Comparison of ENCODE assay signal across 9 cellular contexts in genomic region chr11:59810911-59811259, GRCh38. TPM values are rescaled to one million over a fixed set of nuclear protein-coding genes. Genes with fewer than 3 reads are reported as not detected.
A peak's percentile ranks its signal among the peaks of the same experiment; 100 is the strongest.
DNase-seq lines count a peak whose midpoint lies in the region; ATAC-seq and TF ChIP-seq lines count a peak whose summit lies in the region.
"Had no signal": no experiment of that assay in that cellular context is flagged by ENCODE, and none has a peak within 500 bp of the region (broad histone marks: within the 10 kb centered on the region; RNA-seq: fewer than 3 reads in every experiment).

No MANE protein-coding gene starts in this region.

- TF ChIP-seq CTCF in GM23338 (conservative IDR thresholded peaks at IDR 0.05; ENCODE audit: low read depth in 2 of 2) (no peak), VCaP (conservative IDR thresholded peaks at IDR 0.05) (no peak), hepatocyte (IDR thresholded peaks at IDR 0.05; ENCODE audit: poor library complexity) (no peak), GM13976 (IDR thresholded peaks at IDR 0.05; ENCODE audit: borderline replicate concordance, control extremely low read depth, extremely low read depth, insufficient read depth, missing control alignments) (no peak)

- H3K9me2 ChIP-seq in GM23338 (ENCODE audit: insufficient read depth) (no peaks in the 10 kb centered on the region), hepatocyte (replicated peaks; ENCODE audit: insufficient read depth) (no peaks in the 10 kb centered on the region)

- peak overlapping the region; percentile 96 for H3K4me3 ChIP-seq in GM23338
- H3K4me3 ChIP-seq in hepatocyte = peak overlapping the region; percentile 37

- peak overlapping the region; percentile 96 for H3K4me3 Mint-ChIP-seq in GM23338
- H3K4me3 Mint-ChIP-seq in stimulated activated naive B cell treated with anti-CD40 and anti-IgM and Interleukin-4, amounts not matched to agents 10 μg/mL and 1 μg/mL and 100 μg/mL, for 72 hours = peak overlapping the region; percentile 92 to 97

- peak overlapping the region; percentile 28; the same call in 1 of the 2 replicates for H2AFZ ChIP-seq in GM23338
- peak overlapping the region; percentile 97 for H2AFZ ChIP-seq in hepatocyte

- peak overlapping the region; percentile 92 for H3K4me2 ChIP-seq in GM23338
- H3K4me2 ChIP-seq in hepatocyte = peak overlapping the region; percentile 91

- no peaks in the 10 kb centered on the region for H3K9me3 Mint-ChIP-seq in GM23338
- no peaks in the 10 kb centered on the region for H3K9me3 Mint-ChIP-seq in stimulated activated naive B cell treated with anti-CD40 and anti-IgM and Interleukin-4, amounts not matched to agents 10 μg/mL and 1 μg/mL and 100 μg/mL, for 72 hours

- H4K20me1 ChIP-seq in GM23338 (replicated peaks; ENCODE audit: insufficient read depth) (no peaks in the 10 kb centered on the region), hepatocyte (ENCODE audit: insufficient read depth, poor library complexity, severe bottlenecking) (no peaks in the 10 kb centered on the region)

- H3K27me3 ChIP-seq in GM23338 (ENCODE audit: insufficient read depth) = no peaks in the 10 kb centered on the region
- H3K27me3 ChIP-seq in hepatocyte = no peaks in the 10 kb centered on the region

- H3K36me3 Mint-ChIP-seq in GM23338 (ENCODE audit: low read depth) = peaks cover 44% of the 10 kb centered on the region
- H3K36me3 Mint-ChIP-seq in stimulated activated naive B cell treated with anti-CD40 and anti-IgM and Interleukin-4, amounts not matched to agents 10 μg/mL and 1 μg/mL and 100 μg/mL, for 72 hours = peaks cover 8 to 16% of the 10 kb centered on the region in 2 donors

- H3K27ac ChIP-seq in GM23338 (ENCODE audit: low read depth) = peak overlapping the region; percentile 67
- peak overlapping the region; percentile 81 for H3K27ac ChIP-seq in VCaP
- peak overlapping the region; percentile 84 for H3K27ac ChIP-seq in hepatocyte

- H3K36me3 ChIP-seq in GM23338 (ENCODE audit: insufficient read depth) (peaks cover 28% of the 10 kb centered on the region), hepatocyte (replicated peaks; ENCODE audit: insufficient read depth, low read depth) (no peaks in the 10 kb centered on the region)

- ATAC-seq in GM23338 (no peak), GM19035 (IDR thresholded peaks at IDR 0.05; ENCODE audit: unreplicated experiment) (no peak)
- ATAC-seq in stimulated activated naive B cell treated with anti-CD40 and anti-IgM and Interleukin-4, amounts not matched to agents 10 μg/mL and 1 μg/mL and 100 μg/mL, for 72 hours (replicated peaks) = no peak

- H3K79me2 ChIP-seq in GM23338 (replicated peaks; ENCODE audit: insufficient read depth) (peaks cover 16% of the 10 kb centered on the region), hepatocyte (peaks cover 11% of the 10 kb centered on the region)

- DNase-seq in GM23338 (ENCODE audit: low spot score) (no peak), hepatocyte (ENCODE audit: low spot score) (no peak), H4 (ENCODE audit: low spot score) (no peak), GM13976 (ENCODE audit: low spot score) (no peak), HT-29 (ENCODE audit: low spot score) (no peak)
- DNase-seq in stimulated activated naive B cell treated with anti-CD40 and anti-IgM and Interleukin-4, amounts not matched to agents 10 μg/mL and 1 μg/mL and 100 μg/mL, for 72 hours = no peak

- in situ Hi-C loops in GM13976 (cut with MboI; ENCODE audit: low sequenced_read_pairs, unreplicated experiment) = loop anchor here (25.0 kb wide), 2 partner anchors 274 to 651 kb away; partner anchors contain the start of gene MS4A1

- peak overlapping the region; percentile 98 for H3K27ac Mint-ChIP-seq in GM23338
- peak overlapping the region; percentile 95 for H3K27ac Mint-ChIP-seq in stimulated activated naive B cell treated with anti-CD40 and anti-IgM and Interleukin-4, amounts not matched to agents 10 μg/mL and 1 μg/mL and 100 μg/mL, for 72 hours

- no peaks in the 10 kb centered on the region for H3F3A ChIP-seq in GM23338 (replicated peaks; ENCODE audit: low read depth)

- WGBS in hepatocyte (ENCODE audit: low lambda C conversion rate, missing lambda C conversion rate) = 17% methylated on average over 8 of the region's 8 CpGs

- H3K4me1 ChIP-seq in GM23338 (ENCODE audit: insufficient read depth) = peaks cover 35% of the 10 kb centered on the region
- peaks cover 8% of the 10 kb centered on the region for H3K4me1 ChIP-seq in hepatocyte (ENCODE audit: insufficient read depth)

- H3K9me3 ChIP-seq in hepatocyte (ENCODE audit: low read depth) = no peaks in the 10 kb centered on the region

- peaks cover 9% of the 10 kb centered on the region for H3K27me3 Mint-ChIP-seq in GM23338 (ENCODE audit: insufficient read depth, low read depth, poor library complexity)
- H3K27me3 Mint-ChIP-seq in stimulated activated naive B cell treated with anti-CD40 and anti-IgM and Interleukin-4, amounts not matched to agents 10 μg/mL and 1 μg/mL and 100 μg/mL, for 72 hours = no peaks in the 10 kb centered on the region

- H3K4me1 Mint-ChIP-seq in GM23338 = peaks cover 34% of the 10 kb centered on the region
- H3K4me1 Mint-ChIP-seq in stimulated activated naive B cell treated with anti-CD40 and anti-IgM and Interleukin-4, amounts not matched to agents 10 μg/mL and 1 μg/mL and 100 μg/mL, for 72 hours = peaks cover 8 to 17% of the 10 kb centered on the region in 2 donors

TF ChIP-seq in GM23338, 12 proteins besides CTCF, POLR2A, EP300 and RAD21:
- TF ChIP-seq REST (IDR thresholded peaks at IDR 0.05; ENCODE audit: unreplicated experiment) (no peak), EZH2 (IDR thresholded peaks at IDR 0.05; ENCODE audit: low read depth, unreplicated experiment) (no peak)

RNA-seq across cellular contexts. Expression of gene MRPL16, which starts 0.3 kb away (rescaled TPM):
- 74.8 and 77.4 TPM in 2 replicates for total RNA-seq in GM23338 (2014; rRNA removed; shearing (Covaris generic))
- 149 and 176 TPM in 2 replicates for polyA plus RNA-seq in GM23338 (2016; fragmentation: Nextera tagmentation; extraction: Ambion mirVana)
- total RNA-seq in hepatocyte = 37.3 and 51.3 TPM in 2 replicates
- polyA plus RNA-seq in hepatocyte = 59.3 and 62.0 TPM in 2 replicates
- 62.1 and 64.8 TPM in 2 replicates for total RNA-seq in H4 (2014; rRNA removed; shearing (Covaris generic))
- total RNA-seq in HT-29 (2014; rRNA removed; shearing (Covaris generic)) = 94.0 and 100 TPM in 2 replicates

RNA-seq across cellular contexts. Expression of gene CBLIF, which starts 34.4 kb away (rescaled TPM):
- total RNA-seq in GM23338 (2014; rRNA removed; shearing (Covaris generic)) = not detected in 2 replicates
- not detected in 2 replicates for polyA plus RNA-seq in GM23338 (2016; fragmentation: Nextera tagmentation; extraction: Ambion mirVana)
- 60.8 and 83.0 TPM in 2 replicates for total RNA-seq in hepatocyte
- polyA plus RNA-seq in hepatocyte = 45.2 and 46.7 TPM in 2 replicates
- not detected in 2 replicates for total RNA-seq in H4 (2014; rRNA removed; shearing (Covaris generic))
- total RNA-seq in HT-29 (2014; rRNA removed; shearing (Covaris generic)) = not detected in 2 replicates
- total RNA-seq: LHCN-M2 had no signal

RNA-seq across cellular contexts. Expression of gene TCN1, which starts 55.4 kb away (rescaled TPM):
- not detected in 2 replicates for total RNA-seq in GM23338 (2014; rRNA removed; shearing (Covaris generic))
- not detected in 2 replicates for polyA plus RNA-seq in GM23338 (2016; fragmentation: Nextera tagmentation; extraction: Ambion mirVana)
- total RNA-seq in hepatocyte = 35.6 and 54.1 TPM in 2 replicates
- polyA plus RNA-seq in hepatocyte = 27.8 and 28.2 TPM in 2 replicates
- not detected in 2 replicates for total RNA-seq in H4 (2014; rRNA removed; shearing (Covaris generic))
- 1.4 and 4.2 TPM in 2 replicates for total RNA-seq in HT-29 (2014; rRNA removed; shearing (Covaris generic))
- total RNA-seq: LHCN-M2 had no signal

RNA-seq across cellular contexts. Expression of gene STX3, which starts 55.7 kb away (rescaled TPM):
- total RNA-seq in GM23338 (2014; rRNA removed; shearing (Covaris generic)) = 47.9 and 65.5 TPM in 2 replicates
- polyA plus RNA-seq in GM23338 (2016; fragmentation: Nextera tagmentation; extraction: Ambion mirVana) (19.0 and 20.0 TPM in 2 replicates), hepatocyte (65.3 and 73.1 TPM in 2 replicates)
- 140 and 153 TPM in 2 replicates for total RNA-seq in hepatocyte
- total RNA-seq in H4 (2014; rRNA removed; shearing (Covaris generic)) = 25.4 and 40.5 TPM in 2 replicates
- total RNA-seq in HT-29 (2014; rRNA removed; shearing (Covaris generic)) = 80.6 and 86.5 TPM in 2 replicates

Comparison
In these comparisons a context has a peak if more than half of its experiments do, and no peak if none do; other contexts are left out.
1. RNA of gene CBLIF, which starts 34.4 kb away (total RNA-seq): 60.8 to 83.0 TPM in hepatocyte; not detected in GM23338, not detected in H4 and not detected in HT-29; every median in the first group is over 10 times any median in the second.
2. Peak in every context shown above with its lines, with median percentiles within 50 percentile points of each other: H3K27ac ChIP-seq.